ENCODE assay signal across 8 cellular contexts in the genomic region with DNA sequence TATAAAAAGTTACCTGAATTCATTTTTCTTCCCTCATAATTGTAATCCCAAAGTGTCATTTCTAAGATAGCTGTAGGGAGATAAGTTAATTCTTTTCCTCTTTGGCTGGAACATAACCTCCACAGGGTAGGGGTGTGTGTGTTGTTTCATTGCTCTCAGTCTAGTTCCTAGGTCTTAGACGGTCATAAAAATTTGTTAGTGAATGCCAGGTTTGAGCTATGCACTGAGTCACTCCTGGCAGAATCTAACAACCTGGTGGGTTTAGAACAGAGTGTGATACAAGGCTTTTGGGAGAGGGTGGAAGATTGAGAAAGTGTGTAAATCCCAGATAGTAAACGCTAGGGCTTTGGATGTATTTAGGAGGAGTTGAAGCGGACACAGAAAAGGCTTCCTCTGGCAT. TPM values are rescaled to one million over a fixed set of nuclear protein-coding genes. Genes with fewer than 3 reads are reported as not detected.
A peak's percentile ranks its signal among the peaks of the same experiment; 100 is the strongest.
DNase-seq lines count a peak whose midpoint lies in the region; ATAC-seq and TF ChIP-seq lines count a peak whose summit lies in the region.

No MANE protein-coding gene starts in this region.

- H3K4me3 ChIP-seq in MG63 (peak overlapping the region; percentile 80), dorsolateral prefrontal cortex (peak overlapping the region in 56 of 59 donors; percentile 58 to 97 (median 80))

- H3K27ac ChIP-seq in C4-2B (peak overlapping the region; percentile 78), dorsolateral prefrontal cortex (peak overlapping the region in 50 of 59 donors; percentile 3 to 88 (median 76))

- ATAC-seq in GM21529 (IDR thresholded peaks at IDR 0.05; ENCODE audit: unreplicated experiment) = no peak
- no peak for ATAC-seq in HG03196 (IDR thresholded peaks at IDR 0.05; ENCODE audit: unreplicated experiment)

- H3K4me1 Mint-ChIP-seq in nephron progenitor cell = peaks cover 28% of the 10 kb centered on the region

- peaks cover 19% of the 10 kb centered on the region for H3K36me3 Mint-ChIP-seq in nephron progenitor cell (ENCODE audit: low read depth)

- no peaks in the 10 kb centered on the region for H3K27me3 Mint-ChIP-seq in nephron progenitor cell (ENCODE audit: low read depth, poor library complexity)

- intact Hi-C loops in dorsolateral prefrontal cortex (cut with DNase I) = loop anchor here in 1 of 2 donors (2.0 to 10.0 kb wide), 2 partner anchors 49 to 83 kb away; partner anchors contain the start of gene SRCAP

- TF ChIP-seq CTCF in C4-2B (conservative IDR thresholded peaks at IDR 0.05) (no peak), dorsolateral prefrontal cortex (IDR thresholded peaks at IDR 0.05 in 54 of 56, conservative IDR thresholded peaks at IDR 0.05 in 2 of 56; ENCODE audit: low read depth in 1 of 56, partially characterized antibody in 56 of 56) (no peak), nephron progenitor cell (IDR thresholded peaks at IDR 0.05) (no peak)

- H3K27me3 ChIP-seq in MG63 (no peaks in the 10 kb centered on the region), dorsolateral prefrontal cortex (no peaks in the 10 kb centered on the region)

- H3K9me3 Mint-ChIP-seq in nephron progenitor cell = no peaks in the 10 kb centered on the region

- DNase-seq in MG63 (peak; percentile 70), dorsolateral prefrontal cortex (no peak), nephron progenitor cell (no peak), NCI-H2029 (lab: John Stamatoyannopoulos, UW) (no peak), iPS-NIHi11 (ENCODE audit: low spot score) (no peak)

- peak overlapping the region; percentile 46 for H3K27ac Mint-ChIP-seq in nephron progenitor cell

- no peaks in the 10 kb centered on the region for H3K9me3 ChIP-seq in MG63

- H3K36me3 ChIP-seq in MG63 = peaks cover 47% of the 10 kb centered on the region

- peak overlapping the region; percentile 98 for H3K4me3 Mint-ChIP-seq in nephron progenitor cell

RNA-seq across cellular contexts. Expression of gene PHKG2, which starts 0.9 kb away (rescaled TPM):
- 18.3 and 25.2 TPM in 2 replicates for total RNA-seq in MG63 (2014; rRNA removed; shearing (Covaris generic); ENCODE audit: low replicate concordance)
- 10 to 100 TPM; 25.1 to 55.2 (median 38.8) TPM for total RNA-seq in dorsolateral prefrontal cortex

RNA-seq across cellular contexts. Expression of gene CFAP119, which starts 14.5 kb away (rescaled TPM):
- 4.1 and 9.1 TPM in 2 replicates for total RNA-seq in MG63 (2014; rRNA removed; shearing (Covaris generic); ENCODE audit: low replicate concordance)
- total RNA-seq in dorsolateral prefrontal cortex = 10 to 100 TPM in 93 of 120 experiments, 1 to 10 TPM in 27; 3.6 to 27.3 (median 12.7) TPM

RNA-seq across cellular contexts. Expression of gene RNF40, which starts 14.8 kb away (rescaled TPM):
- total RNA-seq in MG63 (2014; rRNA removed; shearing (Covaris generic); ENCODE audit: low replicate concordance) = 116 and 127 TPM in 2 replicates
- total RNA-seq in dorsolateral prefrontal cortex = 100 to 1,000 TPM in 39 of 120 experiments, 10 to 100 TPM in 81; 72.0 to 128 (median 95.4) TPM

RNA-seq across cellular contexts. Expression of gene ZNF629, which starts 39.7 kb away (rescaled TPM):
- 10.3 and 13.6 TPM in 2 replicates for total RNA-seq in MG63 (2014; rRNA removed; shearing (Covaris generic); ENCODE audit: low replicate concordance)
- total RNA-seq in dorsolateral prefrontal cortex = 10 to 100 TPM; 11.5 to 20.4 (median 15.6) TPM

RNA-seq across cellular contexts. Expression of gene SRCAP, which starts 48.4 kb away (rescaled TPM):
- 2.6 and 6.9 TPM in 2 replicates for total RNA-seq in MG63 (2014; rRNA removed; shearing (Covaris generic); ENCODE audit: low replicate concordance)
- total RNA-seq in dorsolateral prefrontal cortex = 10 to 100 TPM; 46.5 to 90.4 (median 65.6) TPM
